ENCODE assay signal across 15 cellular contexts in the genomic region with DNA sequence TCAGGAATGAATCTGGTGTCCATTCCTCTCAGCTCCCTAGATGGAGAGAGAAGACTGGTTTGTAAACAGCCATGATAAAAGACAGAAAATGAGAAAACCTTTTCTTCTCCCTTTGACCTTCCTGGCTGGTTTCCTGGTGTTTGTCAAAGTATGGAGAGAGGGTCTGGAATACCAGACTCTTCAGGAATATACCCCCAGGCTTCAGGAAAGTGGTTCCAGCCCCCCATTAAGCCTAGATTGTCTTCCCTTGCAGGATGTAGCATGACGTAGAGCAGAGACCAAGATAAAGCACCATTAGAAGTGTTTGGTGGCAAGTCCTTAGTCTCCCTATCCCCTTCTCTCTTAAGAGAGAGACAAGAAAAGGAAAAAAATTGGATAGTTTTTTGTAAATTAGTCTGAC.
"Had no signal": no experiment of that assay in that cellular context is flagged by ENCODE, and none has a peak within 500 bp of the region (broad histone marks: within the 10 kb centered on the region; RNA-seq: fewer than 3 reads in every experiment).

No MANE protein-coding gene starts in this region.

- H3K4me3 ChIP-seq: spleen had no signal

- H3K36me3 ChIP-seq: brain microvascular endothelial cell had no signal

- DNase-seq: activated B cell treated with CpG ODN at 0.5 μM for 24 hours; activated CD4-positive, alpha-beta T cell treated with anti-CD3 and anti-CD28 coated beads, Interleukin-2, amount 10 ng/mL, durations not matched to agents 7 days and 5 days; activated naive CD4-positive, alpha-beta T cell treated with anti-CD3 and anti-CD28 coated beads, Interleukin-2, amount 10 ng/mL, durations not matched to agents 7 days and 5 days; brain microvascular endothelial cell; dermis blood vessel endothelial cell; endodermal cell; hippocampal formation; midbrain; spleen; stimulated activated CD4-positive, alpha-beta T cell treated with anti-CD3 and anti-CD28 coated beads, Interleukin-1b, Interleukin-23, amount 100 ng/mL, for 48 hours; stimulated activated naive CD4-positive, alpha-beta T cell had no signal

- FAIRE-seq: TTC549 had no signal

- H3K27ac Mint-ChIP-seq: activated B cell treated with CpG ODN at 0.5 μM for 24 hours; activated CD4-positive, alpha-beta T cell treated with anti-CD3 and anti-CD28 coated beads, Interleukin-2, amount 10 ng/mL, durations not matched to agents 7 days and 5 days; activated naive CD4-positive, alpha-beta T cell treated with anti-CD3 and anti-CD28 coated beads, Interleukin-2, amount 10 ng/mL, durations not matched to agents 7 days and 5 days; nephron; T-helper 1 cell treated with Interleukin-12 subunit alpha and Interleukin-12 subunit beta and Interleukin-4 antibody, amounts not matched to agents 30 μg/mL and 1 μg/mL, for 36 hours had no signal

- H3K27ac ChIP-seq: brain microvascular endothelial cell, spleen had no signal

- H3K27me3 Mint-ChIP-seq: activated B cell treated with CpG ODN at 0.5 μM for 24 hours; activated CD4-positive, alpha-beta T cell treated with anti-CD3 and anti-CD28 coated beads, Interleukin-2, amount 10 ng/mL, durations not matched to agents 7 days and 5 days; activated naive CD4-positive, alpha-beta T cell treated with anti-CD3 and anti-CD28 coated beads, Interleukin-2, amount 10 ng/mL, durations not matched to agents 7 days and 5 days had no signal

- H3K4me3 Mint-ChIP-seq: activated B cell treated with CpG ODN at 0.5 μM for 24 hours; activated CD4-positive, alpha-beta T cell treated with anti-CD3 and anti-CD28 coated beads, Interleukin-2, amount 10 ng/mL, durations not matched to agents 7 days and 5 days; activated naive CD4-positive, alpha-beta T cell treated with anti-CD3 and anti-CD28 coated beads, Interleukin-2, amount 10 ng/mL, durations not matched to agents 7 days and 5 days; endodermal cell; nephron; T-helper 1 cell treated with Interleukin-12 subunit alpha and Interleukin-12 subunit beta and Interleukin-4 antibody, amounts not matched to agents 30 μg/mL and 1 μg/mL, for 36 hours had no signal

- H3K27me3 ChIP-seq: brain microvascular endothelial cell, spleen had no signal

- ATAC-seq: sciatic nerve had no signal

- H3K9me3 Mint-ChIP-seq: activated B cell treated with CpG ODN at 0.5 μM for 24 hours; activated CD4-positive, alpha-beta T cell treated with anti-CD3 and anti-CD28 coated beads, Interleukin-2, amount 10 ng/mL, durations not matched to agents 7 days and 5 days; activated naive CD4-positive, alpha-beta T cell treated with anti-CD3 and anti-CD28 coated beads, Interleukin-2, amount 10 ng/mL, durations not matched to agents 7 days and 5 days; endodermal cell; nephron; T-helper 1 cell treated with Interleukin-12 subunit alpha and Interleukin-12 subunit beta and Interleukin-4 antibody, amounts not matched to agents 30 μg/mL and 1 μg/mL, for 36 hours had no signal

- H3K9me3 ChIP-seq: spleen had no signal
